ENCODE assay signal across 19 cellular contexts in genomic region chr19:54804101-54804500, GRCh38. TPM values are rescaled to one million over a fixed set of nuclear protein-coding genes. Genes with fewer than 3 reads are reported as not detected.
A peak's percentile ranks its signal among the peaks of the same experiment; 100 is the strongest.
DNase-seq lines count a peak whose midpoint lies in the region; ATAC-seq lines count a peak whose summit lies in the region.
"Had no signal": no experiment of that assay in that cellular context is flagged by ENCODE, and none has a peak within 500 bp of the region (broad histone marks: within the 10 kb centered on the region; RNA-seq: fewer than 3 reads in every experiment).

No MANE protein-coding gene starts in this region.

- peaks cover 0 to 3% (median 0%) of the 10 kb centered on the region in 3 donors for H3K36me3 Mint-ChIP-seq in immature natural killer cell
- H3K36me3 Mint-ChIP-seq in stimulated activated effector memory CD8-positive, alpha-beta T cell treated with anti-CD3 and anti-CD28 coated beads, Interleukin-12 subunit alpha, Interleukin-12 subunit beta, amount 100 ng/mL, for 72 hours: no peaks in the 10 kb centered on the region
- H3K36me3 Mint-ChIP-seq in stimulated activated naive B cell treated with anti-CD40 and anti-IgM and Interleukin-4, amounts not matched to agents 10 μg/mL and 1 μg/mL and 100 μg/mL, for 72 hours: no peaks in the 10 kb centered on the region
- H3K36me3 Mint-ChIP-seq: CD4-positive, CD25-positive, alpha-beta regulatory T cell; CD8-positive, alpha-beta memory T cell had no signal

- peaks cover 55 to 57% of the 10 kb centered on the region in 2 donors for H3K4me1 Mint-ChIP-seq in immature natural killer cell
- H3K4me1 Mint-ChIP-seq in stimulated activated effector memory CD8-positive, alpha-beta T cell treated with anti-CD3 and anti-CD28 coated beads, Interleukin-12 subunit alpha, Interleukin-12 subunit beta, amount 100 ng/mL, for 72 hours: peaks cover 7% of the 10 kb centered on the region
- H3K4me1 Mint-ChIP-seq in stimulated activated naive B cell treated with anti-CD40 and anti-IgM and Interleukin-4, amounts not matched to agents 10 μg/mL and 1 μg/mL and 100 μg/mL, for 72 hours: no peaks in the 10 kb centered on the region
- H3K4me1 Mint-ChIP-seq: CD4-positive, CD25-positive, alpha-beta regulatory T cell; H9 had no signal

- H3K27me3 Mint-ChIP-seq in immature natural killer cell (ENCODE audit: low read depth in 3 of 3): peaks cover 21 to 31% (median 26%) of the 10 kb centered on the region in 3 donors
- H3K27me3 Mint-ChIP-seq in stimulated activated naive B cell treated with anti-CD40 and anti-IgM and Interleukin-4, amounts not matched to agents 10 μg/mL and 1 μg/mL and 100 μg/mL, for 72 hours: peaks cover 38 to 63% of the 10 kb centered on the region in 2 donors

- peaks cover 0 to 3% (median 0%) of the 10 kb centered on the region in 6 donors for H3K9me3 Mint-ChIP-seq in immature natural killer cell
- peaks cover 2% of the 10 kb centered on the region for H3K9me3 Mint-ChIP-seq in stimulated activated effector memory CD8-positive, alpha-beta T cell treated with anti-CD3 and anti-CD28 coated beads, Interleukin-12 subunit alpha, Interleukin-12 subunit beta, amount 100 ng/mL, for 72 hours
- peaks cover 5 to 6% of the 10 kb centered on the region in 2 donors for H3K9me3 Mint-ChIP-seq in stimulated activated naive B cell treated with anti-CD40 and anti-IgM and Interleukin-4, amounts not matched to agents 10 μg/mL and 1 μg/mL and 100 μg/mL, for 72 hours

- peak overlapping the region; percentile 88 to 98 (median 96) for H3K27ac Mint-ChIP-seq in immature natural killer cell
- no peak overlapping the region for H3K27ac Mint-ChIP-seq in stimulated activated effector memory CD8-positive, alpha-beta T cell treated with anti-CD3 and anti-CD28 coated beads, Interleukin-12 subunit alpha, Interleukin-12 subunit beta, amount 100 ng/mL, for 72 hours
- H3K27ac Mint-ChIP-seq in stimulated activated naive B cell treated with anti-CD40 and anti-IgM and Interleukin-4, amounts not matched to agents 10 μg/mL and 1 μg/mL and 100 μg/mL, for 72 hours: no peak overlapping the region
- H3K27ac Mint-ChIP-seq: CD4-positive, CD25-positive, alpha-beta regulatory T cell; H9 had no signal

- ATAC-seq in stimulated activated effector memory CD8-positive, alpha-beta T cell treated with anti-CD3 and anti-CD28 coated beads, Interleukin-12 subunit alpha, Interleukin-12 subunit beta, amount 100 ng/mL, for 72 hours: peak; percentile 31
- no peak for ATAC-seq in stimulated activated naive B cell treated with anti-CD40 and anti-IgM and Interleukin-4, amounts not matched to agents 10 μg/mL and 1 μg/mL and 100 μg/mL, for 72 hours (replicated peaks)
- ATAC-seq: GM12878 had no signal

- H3K4me3 Mint-ChIP-seq in immature natural killer cell: peak overlapping the region; percentile 73 to 83 (median 76)
- peak overlapping the region; percentile 30 for H3K4me3 Mint-ChIP-seq in stimulated activated effector memory CD8-positive, alpha-beta T cell treated with anti-CD3 and anti-CD28 coated beads, Interleukin-12 subunit alpha, Interleukin-12 subunit beta, amount 100 ng/mL, for 72 hours
- H3K4me3 Mint-ChIP-seq in stimulated activated naive B cell treated with anti-CD40 and anti-IgM and Interleukin-4, amounts not matched to agents 10 μg/mL and 1 μg/mL and 100 μg/mL, for 72 hours: no peak overlapping the region
- H3K4me3 Mint-ChIP-seq: CD4-positive, CD25-positive, alpha-beta regulatory T cell; CD8-positive, alpha-beta memory T cell; H9 had no signal

- DNase-seq in stimulated activated CD8-positive, alpha-beta memory T cell treated with anti-CD3 and anti-CD28 coated beads, Interleukin-4, amount 100 ng/mL, for 24 hours (ENCODE audit: low read depth): peak; percentile 8
- no peak for DNase-seq in stimulated activated CD8-positive, alpha-beta memory T cell treated with anti-CD3 and anti-CD28 coated beads, Interleukin-4, amount 100 ng/mL, for 48 hours
- DNase-seq in immature natural killer cell (peak; percentile 84 to 86 (median 86)), globus pallidus (ENCODE audit: low spot score) (no peak)
- no peak for DNase-seq in stimulated activated effector memory CD8-positive, alpha-beta T cell treated with anti-CD3 and anti-CD28 coated beads, Interleukin-12 subunit alpha, Interleukin-12 subunit beta, amount 100 ng/mL, for 72 hours (ENCODE audit: low spot score in 2 of 2)
- DNase-seq in stimulated activated naive B cell treated with anti-CD40 and anti-IgM and Interleukin-4, amounts not matched to agents 10 μg/mL and 1 μg/mL and 100 μg/mL, for 72 hours: no peak
- DNase-seq: ACHN; BE2C; C1 segment of cervical spinal cord; CD4-positive, CD25-positive, alpha-beta regulatory T cell; CD8-positive, alpha-beta memory T cell; COR-L47; DMS 273 treated with DMSO at 0.1 percent for 48 hours; DMS53; DND-41; EL; H9 had no signal

RNA-seq across cellular contexts. Expression of gene KIR2DL4, which starts 0.7 kb away (rescaled TPM):
- 10 to 100 TPM; 26.5 to 67.2 (median 61.6) TPM for polyA plus RNA-seq in immature natural killer cell
- polyA plus RNA-seq: CD4-positive, CD25-positive, alpha-beta regulatory T cell; H1 had no signal

RNA-seq across cellular contexts. Expression of gene KIR3DL1, which starts 12.2 kb away (rescaled TPM):
- polyA plus RNA-seq in immature natural killer cell: 100 to 1,000 TPM; 140 to 162 (median 144) TPM
- polyA plus RNA-seq: H1 had no signal

RNA-seq across cellular contexts. Expression of gene KIR2DS4, which starts 28.4 kb away (rescaled TPM):
- 100 to 1,000 TPM in 1 of 3 donors, 10 to 100 TPM in 2; 55.3 to 149 (median 79.7) TPM for polyA plus RNA-seq in immature natural killer cell
- polyA plus RNA-seq: H1 had no signal

RNA-seq across cellular contexts. Expression of gene KIR2DL1, which starts 34.5 kb away (rescaled TPM):
- 10 to 100 TPM; 56.9 to 93.2 (median 74.6) TPM for polyA plus RNA-seq in immature natural killer cell
- polyA plus RNA-seq: H1 had no signal

RNA-seq across cellular contexts. Expression of gene KIR3DL2, which starts 46.1 kb away (rescaled TPM):
- 10 to 100 TPM; 36.1 to 61.1 (median 44.1) TPM for polyA plus RNA-seq in immature natural killer cell
- polyA plus RNA-seq: H1 had no signal

Comparison
In these comparisons a context has a peak if more than half of its experiments do, and no peak if none do; other contexts are left out.
1. DNase-seq: peak in stimulated activated CD8-positive, alpha-beta memory T cell treated with anti-CD3 and anti-CD28 coated beads, Interleukin-4, amount 100 ng/mL, for 24 hours (single experiment) and immature natural killer cell (3 of 3); none in stimulated activated CD8-positive, alpha-beta memory T cell treated with anti-CD3 and anti-CD28 coated beads, Interleukin-4, amount 100 ng/mL, for 48 hours (single experiment), stimulated activated effector memory CD8-positive, alpha-beta T cell treated with anti-CD3 and anti-CD28 coated beads, Interleukin-12 subunit alpha, Interleukin-12 subunit beta, amount 100 ng/mL, for 72 hours (0 of 2), globus pallidus (single experiment) and stimulated activated naive B cell treated with anti-CD40 and anti-IgM and Interleukin-4, amounts not matched to agents 10 μg/mL and 1 μg/mL and 100 μg/mL, for 72 hours (single experiment).
2. H3K27ac Mint-ChIP-seq: peak in immature natural killer cell (6 of 6); none in stimulated activated effector memory CD8-positive, alpha-beta T cell treated with anti-CD3 and anti-CD28 coated beads, Interleukin-12 subunit alpha, Interleukin-12 subunit beta, amount 100 ng/mL, for 72 hours (single experiment) and stimulated activated naive B cell treated with anti-CD40 and anti-IgM and Interleukin-4, amounts not matched to agents 10 μg/mL and 1 μg/mL and 100 μg/mL, for 72 hours (single experiment).
3. H3K4me3 Mint-ChIP-seq: peak in immature natural killer cell (5 of 5) and stimulated activated effector memory CD8-positive, alpha-beta T cell treated with anti-CD3 and anti-CD28 coated beads, Interleukin-12 subunit alpha, Interleukin-12 subunit beta, amount 100 ng/mL, for 72 hours (single experiment); none in stimulated activated naive B cell treated with anti-CD40 and anti-IgM and Interleukin-4, amounts not matched to agents 10 μg/mL and 1 μg/mL and 100 μg/mL, for 72 hours (0 of 2).